Comparison of ENCODE assay signal across 1 cellular context in genomic region chr2:28566441-28567075, GRCh38.
TF ChIP-seq lines count a peak whose summit lies in the region.

No MANE protein-coding gene starts in this region.

TF ChIP-seq in K562, 482 proteins besides CTCF, POLR2A, EP300 and RAD21 (continued from another document and continues in another):
- TF ChIP-seq, protein P1, sequence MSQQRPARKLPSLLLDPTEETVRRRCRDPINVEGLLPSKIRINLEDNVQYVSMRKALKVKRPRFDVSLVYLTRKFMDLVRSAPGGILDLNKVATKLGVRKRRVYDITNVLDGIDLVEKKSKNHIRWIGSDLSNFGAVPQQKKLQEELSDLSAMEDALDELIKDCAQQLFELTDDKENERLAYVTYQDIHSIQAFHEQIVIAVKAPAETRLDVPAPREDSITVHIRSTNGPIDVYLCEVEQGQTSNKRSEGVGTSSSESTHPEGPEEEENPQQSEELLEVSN (IDR thresholded peaks at IDR 0.05; ENCODE audit: borderline replicate concordance in 1 of 2, extremely low read depth in 1 of 2, insufficient read depth in 1 of 2, insufficient read length in 1 of 2, low read depth in 1 of 2, low read length in 1 of 2, poor library complexity in 1 of 2, severe bottlenecking in 1 of 2) = no peak
- TF ChIP-seq, protein P2, sequence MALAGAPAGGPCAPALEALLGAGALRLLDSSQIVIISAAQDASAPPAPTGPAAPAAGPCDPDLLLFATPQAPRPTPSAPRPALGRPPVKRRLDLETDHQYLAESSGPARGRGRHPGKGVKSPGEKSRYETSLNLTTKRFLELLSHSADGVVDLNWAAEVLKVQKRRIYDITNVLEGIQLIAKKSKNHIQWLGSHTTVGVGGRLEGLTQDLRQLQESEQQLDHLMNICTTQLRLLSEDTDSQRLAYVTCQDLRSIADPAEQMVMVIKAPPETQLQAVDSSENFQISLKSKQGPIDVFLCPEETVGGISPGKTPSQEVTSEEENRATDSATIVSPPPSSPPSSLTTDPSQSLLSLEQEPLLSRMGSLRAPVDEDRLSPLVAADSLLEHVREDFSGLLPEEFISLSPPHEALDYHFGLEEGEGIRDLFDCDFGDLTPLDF (CRISPR knock-in tag; IDR thresholded peaks at IDR 0.05) = no peak
- TF ChIP-seq HLTF (IDR thresholded peaks at IDR 0.05) (no peak), DMBX1 (CRISPR knock-in tag; IDR thresholded peaks at IDR 0.05; ENCODE audit: borderline replicate concordance) (no peak), BACH1 (tag; IDR thresholded peaks at IDR 0.05) (no peak), MEF2D (tag; conservative IDR thresholded peaks at IDR 0.05; ENCODE audit: low read depth) (no peak), MAFG (tag; conservative IDR thresholded peaks at IDR 0.05) (no peak), TARDBP (IDR thresholded peaks at IDR 0.05) (no peak), ZNF12 (CRISPR knock-in tag; IDR thresholded peaks at IDR 0.05) (no peak), ILF3 (IDR thresholded peaks at IDR 0.05; ENCODE audit: borderline replicate concordance) (no peak), ZNF175 (CRISPR knock-in tag; IDR thresholded peaks at IDR 0.05; ENCODE audit: low read depth) (no peak), TBL1XR1 (IDR thresholded peaks at IDR 0.05; ENCODE audit: low read length in 2 of 2) (peak in 1 of 2 experiments; percentile 30; a peak in 1 of 4 replicates), ZEB2 (IDR thresholded peaks at IDR 0.05) (no peak), HDAC8 (tag; IDR thresholded peaks at IDR 0.05) (no peak), PURB (CRISPR knock-in tag; IDR thresholded peaks at IDR 0.05; ENCODE audit: low read depth) (no peak), NFYB (IDR thresholded peaks at IDR 0.05; ENCODE audit: extremely low read depth, insufficient read length) (no peak), POLR2AphosphoS2 (IDR thresholded peaks at IDR 0.05; ENCODE audit: low read length) (no peak), GTF2E2 (tag; IDR thresholded peaks at IDR 0.05) (no peak), GTF2A2 (tag; IDR thresholded peaks at IDR 0.05) (no peak), XRCC3 (IDR thresholded peaks at IDR 0.05) (no peak), E2F8 (IDR thresholded peaks at IDR 0.05; ENCODE audit: low read depth, partially characterized antibody) (no peak), ZC3H4 (CRISPR knock-in tag; IDR thresholded peaks at IDR 0.05; ENCODE audit: borderline replicate concordance) (no peak), PHB2 (IDR thresholded peaks at IDR 0.05; ENCODE audit: low read depth) (no peak), ZNF316 (IDR thresholded peaks at IDR 0.05) (no peak), HDAC6 (IDR thresholded peaks at IDR 0.05; ENCODE audit: low read depth, low read length) (no peak), CAMTA2 (CRISPR knock-in tag; conservative IDR thresholded peaks at IDR 0.05) (no peak), SMARCA5 (IDR thresholded peaks at IDR 0.05) (no peak), ZKSCAN1 (IDR thresholded peaks at IDR 0.05; ENCODE audit: low read depth, low read length) (0 out of 2 replicates have a peak, but pooled peaks have one; percentile 17), CBFB (CRISPR knock-in tag; IDR thresholded peaks at IDR 0.05) (no peak), MIER1 (IDR thresholded peaks at IDR 0.05; ENCODE audit: low read depth) (no peak), NFE2 (IDR thresholded peaks at IDR 0.05; ENCODE audit: low read depth) (no peak), TRIM25 (IDR thresholded peaks at IDR 0.05; ENCODE audit: borderline replicate concordance) (no peak), ILK (tag; IDR thresholded peaks at IDR 0.05; ENCODE audit: borderline replicate concordance, low read depth) (no peak), ZNF586 (CRISPR knock-in tag; conservative IDR thresholded peaks at IDR 0.05) (no peak), ZNF695 (CRISPR knock-in tag; IDR thresholded peaks at IDR 0.05) (no peak)
- TF ChIP-seq, protein P3, sequence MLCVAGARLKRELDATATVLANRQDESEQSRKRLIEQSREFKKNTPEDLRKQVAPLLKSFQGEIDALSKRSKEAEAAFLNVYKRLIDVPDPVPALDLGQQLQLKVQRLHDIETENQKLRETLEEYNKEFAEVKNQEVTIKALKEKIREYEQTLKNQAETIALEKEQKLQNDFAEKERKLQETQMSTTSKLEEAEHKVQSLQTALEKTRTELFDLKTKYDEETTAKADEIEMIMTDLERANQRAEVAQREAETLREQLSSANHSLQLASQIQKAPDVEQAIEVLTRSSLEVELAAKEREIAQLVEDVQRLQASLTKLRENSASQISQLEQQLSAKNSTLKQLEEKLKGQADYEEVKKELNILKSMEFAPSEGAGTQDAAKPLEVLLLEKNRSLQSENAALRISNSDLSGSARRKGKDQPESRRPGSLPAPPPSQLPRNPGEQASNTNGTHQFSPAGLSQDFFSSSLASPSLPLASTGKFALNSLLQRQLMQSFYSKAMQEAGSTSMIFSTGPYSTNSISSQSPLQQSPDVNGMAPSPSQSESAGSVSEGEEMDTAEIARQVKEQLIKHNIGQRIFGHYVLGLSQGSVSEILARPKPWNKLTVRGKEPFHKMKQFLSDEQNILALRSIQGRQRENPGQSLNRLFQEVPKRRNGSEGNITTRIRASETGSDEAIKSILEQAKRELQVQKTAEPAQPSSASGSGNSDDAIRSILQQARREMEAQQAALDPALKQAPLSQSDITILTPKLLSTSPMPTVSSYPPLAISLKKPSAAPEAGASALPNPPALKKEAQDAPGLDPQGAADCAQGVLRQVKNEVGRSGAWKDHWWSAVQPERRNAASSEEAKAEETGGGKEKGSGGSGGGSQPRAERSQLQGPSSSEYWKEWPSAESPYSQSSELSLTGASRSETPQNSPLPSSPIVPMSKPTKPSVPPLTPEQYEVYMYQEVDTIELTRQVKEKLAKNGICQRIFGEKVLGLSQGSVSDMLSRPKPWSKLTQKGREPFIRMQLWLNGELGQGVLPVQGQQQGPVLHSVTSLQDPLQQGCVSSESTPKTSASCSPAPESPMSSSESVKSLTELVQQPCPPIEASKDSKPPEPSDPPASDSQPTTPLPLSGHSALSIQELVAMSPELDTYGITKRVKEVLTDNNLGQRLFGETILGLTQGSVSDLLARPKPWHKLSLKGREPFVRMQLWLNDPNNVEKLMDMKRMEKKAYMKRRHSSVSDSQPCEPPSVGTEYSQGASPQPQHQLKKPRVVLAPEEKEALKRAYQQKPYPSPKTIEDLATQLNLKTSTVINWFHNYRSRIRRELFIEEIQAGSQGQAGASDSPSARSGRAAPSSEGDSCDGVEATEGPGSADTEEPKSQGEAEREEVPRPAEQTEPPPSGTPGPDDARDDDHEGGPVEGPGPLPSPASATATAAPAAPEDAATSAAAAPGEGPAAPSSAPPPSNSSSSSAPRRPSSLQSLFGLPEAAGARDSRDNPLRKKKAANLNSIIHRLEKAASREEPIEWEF (CRISPR knock-in tag; IDR thresholded peaks at IDR 0.05) = no peak
- TF ChIP-seq, protein P4, sequence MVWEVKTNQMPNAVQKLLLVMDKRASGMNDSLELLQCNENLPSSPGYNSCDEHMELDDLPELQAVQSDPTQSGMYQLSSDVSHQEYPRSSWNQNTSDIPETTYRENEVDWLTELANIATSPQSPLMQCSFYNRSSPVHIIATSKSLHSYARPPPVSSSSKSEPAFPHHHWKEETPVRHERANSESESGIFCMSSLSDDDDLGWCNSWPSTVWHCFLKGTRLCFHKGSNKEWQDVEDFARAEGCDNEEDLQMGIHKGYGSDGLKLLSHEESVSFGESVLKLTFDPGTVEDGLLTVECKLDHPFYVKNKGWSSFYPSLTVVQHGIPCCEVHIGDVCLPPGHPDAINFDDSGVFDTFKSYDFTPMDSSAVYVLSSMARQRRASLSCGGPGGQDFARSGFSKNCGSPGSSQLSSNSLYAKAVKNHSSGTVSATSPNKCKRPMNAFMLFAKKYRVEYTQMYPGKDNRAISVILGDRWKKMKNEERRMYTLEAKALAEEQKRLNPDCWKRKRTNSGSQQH (CRISPR knock-in tag; IDR thresholded peaks at IDR 0.05) = no peak
- TF ChIP-seq, protein P5, sequence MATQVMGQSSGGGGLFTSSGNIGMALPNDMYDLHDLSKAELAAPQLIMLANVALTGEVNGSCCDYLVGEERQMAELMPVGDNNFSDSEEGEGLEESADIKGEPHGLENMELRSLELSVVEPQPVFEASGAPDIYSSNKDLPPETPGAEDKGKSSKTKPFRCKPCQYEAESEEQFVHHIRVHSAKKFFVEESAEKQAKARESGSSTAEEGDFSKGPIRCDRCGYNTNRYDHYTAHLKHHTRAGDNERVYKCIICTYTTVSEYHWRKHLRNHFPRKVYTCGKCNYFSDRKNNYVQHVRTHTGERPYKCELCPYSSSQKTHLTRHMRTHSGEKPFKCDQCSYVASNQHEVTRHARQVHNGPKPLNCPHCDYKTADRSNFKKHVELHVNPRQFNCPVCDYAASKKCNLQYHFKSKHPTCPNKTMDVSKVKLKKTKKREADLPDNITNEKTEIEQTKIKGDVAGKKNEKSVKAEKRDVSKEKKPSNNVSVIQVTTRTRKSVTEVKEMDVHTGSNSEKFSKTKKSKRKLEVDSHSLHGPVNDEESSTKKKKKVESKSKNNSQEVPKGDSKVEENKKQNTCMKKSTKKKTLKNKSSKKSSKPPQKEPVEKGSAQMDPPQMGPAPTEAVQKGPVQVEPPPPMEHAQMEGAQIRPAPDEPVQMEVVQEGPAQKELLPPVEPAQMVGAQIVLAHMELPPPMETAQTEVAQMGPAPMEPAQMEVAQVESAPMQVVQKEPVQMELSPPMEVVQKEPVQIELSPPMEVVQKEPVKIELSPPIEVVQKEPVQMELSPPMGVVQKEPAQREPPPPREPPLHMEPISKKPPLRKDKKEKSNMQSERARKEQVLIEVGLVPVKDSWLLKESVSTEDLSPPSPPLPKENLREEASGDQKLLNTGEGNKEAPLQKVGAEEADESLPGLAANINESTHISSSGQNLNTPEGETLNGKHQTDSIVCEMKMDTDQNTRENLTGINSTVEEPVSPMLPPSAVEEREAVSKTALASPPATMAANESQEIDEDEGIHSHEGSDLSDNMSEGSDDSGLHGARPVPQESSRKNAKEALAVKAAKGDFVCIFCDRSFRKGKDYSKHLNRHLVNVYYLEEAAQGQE (CRISPR knock-in tag; IDR thresholded peaks at IDR 0.05; ENCODE audit: low read depth) = no peak
